In genomic region chr15:27576576-27576975, GRCh38 we compare ENCODE assay signal across 29 cellular contexts.
"Had no signal": no experiment of that assay in that cellular context is flagged by ENCODE, and none has a peak within 500 bp of the region (broad histone marks: within the 10 kb centered on the region; RNA-seq: fewer than 3 reads in every experiment).

No MANE protein-coding gene starts in this region.

- ATAC-seq: effector memory CD8-positive, alpha-beta T cell; esophagus mucosa; gastrocnemius medialis; heart right ventricle; left colon; left lung; left ventricle myocardium superior; lower lobe of right lung; mucosa of descending colon; naive thymus-derived CD8-positive, alpha-beta T cell had no signal

- H3K9me3 Mint-ChIP-seq: endodermal cell, mesothelial cell of epicardium had no signal

- H3K36me3 Mint-ChIP-seq: immature natural killer cell; mesothelial cell of epicardium; naive B cell; naive thymus-derived CD8-positive, alpha-beta T cell had no signal

- H3K4me3 Mint-ChIP-seq: dendritic cell treated with granulocyte-macrophage colony-stimulating factor and Interleukin-4, amounts not matched to agents 40 ng/mL and 50 ng/mL, for 4 days; effector memory CD8-positive, alpha-beta T cell; endodermal cell; immature natural killer cell; mesothelial cell of epicardium; naive B cell; naive thymus-derived CD8-positive, alpha-beta T cell had no signal

- DNase-seq: cortex of kidney; effector CD8-positive, alpha-beta T cell; effector memory CD8-positive, alpha-beta T cell; endodermal cell; erythroblast; esophagus squamous epithelium; foreskin fibroblast; foreskin melanocyte; gastrocnemius medialis; glutamatergic neuron; head of caudate nucleus; heart right ventricle; hypothalamus; immature natural killer cell; islet precursor cell; kidney; kidney glomerular epithelial cell; left colon; left lung; left ventricle myocardium superior; lower lobe of right lung; mesenchymal stem cell; mucosa of descending colon; naive B cell; naive thymus-derived CD8-positive, alpha-beta T cell had no signal

- H3K27ac ChIP-seq: epithelial cell of prostate, esophagus squamous epithelium, gastrocnemius medialis, heart right ventricle, left lung, lower lobe of right lung had no signal

- H3K27me3 ChIP-seq: esophagus squamous epithelium, gastrocnemius medialis, left lung had no signal

- H3K27ac Mint-ChIP-seq: dendritic cell treated with granulocyte-macrophage colony-stimulating factor and Interleukin-4, amounts not matched to agents 40 ng/mL and 50 ng/mL, for 4 days; effector memory CD8-positive, alpha-beta T cell; endodermal cell; immature natural killer cell; mesothelial cell of epicardium; naive B cell had no signal

- H3K9me3 ChIP-seq: esophagus squamous epithelium, gastrocnemius medialis, lower lobe of right lung had no signal

- H3K27me3 Mint-ChIP-seq: dendritic cell treated with granulocyte-macrophage colony-stimulating factor and Interleukin-4, amounts not matched to agents 40 ng/mL and 50 ng/mL, for 4 days; effector memory CD8-positive, alpha-beta T cell; naive B cell had no signal

- H3K4me1 Mint-ChIP-seq: immature natural killer cell; mesothelial cell of epicardium; naive B cell; naive thymus-derived CD8-positive, alpha-beta T cell had no signal
